ENCODE assay signal across 19 cellular contexts in the genomic region with DNA sequence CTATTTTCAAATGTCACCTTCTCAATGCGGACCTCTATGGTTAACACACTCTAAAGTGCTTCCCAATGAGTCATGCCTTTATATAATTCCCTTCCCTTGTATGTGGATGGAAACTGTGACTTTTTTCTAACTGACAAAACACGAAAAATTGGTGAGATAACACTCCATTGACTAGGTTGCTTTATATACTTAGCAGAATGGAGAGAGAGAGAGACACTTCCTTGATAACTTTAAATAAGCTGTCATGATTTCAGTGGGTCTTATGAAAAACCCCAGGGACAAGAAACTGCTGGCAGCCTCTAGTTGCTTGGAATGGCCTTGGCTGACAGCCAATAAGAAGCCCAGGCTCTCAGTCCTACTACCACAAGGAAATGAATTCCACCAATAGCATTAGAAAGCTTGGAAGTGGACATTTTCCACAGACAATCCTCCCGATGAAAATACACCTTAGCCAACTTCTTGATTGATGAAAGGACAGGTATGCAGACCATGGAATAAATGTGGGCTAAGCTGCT.
"Had no signal": no experiment of that assay in that cellular context is flagged by ENCODE, and none has a peak within 500 bp of the region (broad histone marks: within the 10 kb centered on the region; RNA-seq: fewer than 3 reads in every experiment).

No MANE protein-coding gene starts in this region.

- H3K9me3 ChIP-seq: mucosa of descending colon, prostate gland, right lobe of liver, transverse colon had no signal

- H3K27ac ChIP-seq: coronary artery, prostate gland, right lobe of liver, spleen, transverse colon had no signal

- H3K4me3 ChIP-seq: coronary artery, mucosa of descending colon, prostate gland, right lobe of liver, spleen, transverse colon had no signal

- H3K27me3 Mint-ChIP-seq: natural killer cell treated with Interleukin-12 subunit alpha and Interleukin-12 subunit beta and Interleukin-15 and Interleukin-18, amount 100 ng/mL, for 72 hours; stimulated activated memory B cell treated with anti-CD40 and anti-IgM and Interleukin-4, amounts not matched to agents 10 μg/mL and 1 μg/mL and 100 μg/mL, for 72 hours had no signal

- H3K27ac Mint-ChIP-seq: activated naive CD4-positive, alpha-beta T cell treated with anti-CD3 and anti-CD28 coated beads, Interleukin-2, amount 50 U/mL, for 72 hours; natural killer cell treated with Interleukin-12 subunit alpha and Interleukin-12 subunit beta and Interleukin-15 and Interleukin-18, amount 100 ng/mL, for 72 hours; stimulated activated memory B cell treated with anti-CD40 and anti-IgM and Interleukin-4, amounts not matched to agents 10 μg/mL and 1 μg/mL and 100 μg/mL, for 72 hours had no signal

- H3K27me3 ChIP-seq: right lobe of liver, spleen, transverse colon had no signal

- H3K4me3 Mint-ChIP-seq: natural killer cell treated with Interleukin-12 subunit alpha and Interleukin-12 subunit beta and Interleukin-15 and Interleukin-18, amount 100 ng/mL, for 72 hours; stimulated activated memory B cell treated with anti-CD40 and anti-IgM and Interleukin-4, amounts not matched to agents 10 μg/mL and 1 μg/mL and 100 μg/mL, for 72 hours had no signal

- ATAC-seq: activated naive CD4-positive, alpha-beta T cell treated with anti-CD3 and anti-CD28 coated beads, Interleukin-2, amount 50 U/mL, for 72 hours; left colon; mucosa of descending colon; natural killer cell treated with Interleukin-12 subunit alpha and Interleukin-12 subunit beta and Interleukin-15 and Interleukin-18, amount 100 ng/mL, for 72 hours; right lobe of liver; stimulated activated memory B cell treated with anti-CD40 and anti-IgM and Interleukin-4, amounts not matched to agents 10 μg/mL and 1 μg/mL and 100 μg/mL, for 72 hours had no signal

- H3K4me1 Mint-ChIP-seq: stimulated activated memory B cell treated with anti-CD40 and anti-IgM and Interleukin-4, amounts not matched to agents 10 μg/mL and 1 μg/mL and 100 μg/mL, for 72 hours had no signal

- DNase-seq: activated CD4-positive, alpha-beta T cell treated with anti-CD3 and anti-CD28 coated beads, Interleukin-2, amount 50 U/mL, for 4 hours; activated effector memory CD4-positive, alpha-beta T cell treated with Interleukin-2 at 50 U/mL for 16 hours; activated T-cell treated with anti-CD3 and anti-CD28 coated beads, Interleukin-2, amount 50 U/mL, for 1 hour; aorta; central memory CD4-positive, alpha-beta T cell; effector memory CD4-positive, alpha-beta T cell; foreskin fibroblast; left colon; mucosa of descending colon; nucleus accumbens; right lobe of liver; spleen; stimulated activated CD4-positive, alpha-beta T cell treated with anti-CD3 and anti-CD28 coated beads, Interleukin-1b, Interleukin-23, amount 100 ng/mL, for 48 hours; transverse colon had no signal

- H3K36me3 Mint-ChIP-seq: activated naive CD4-positive, alpha-beta T cell treated with anti-CD3 and anti-CD28 coated beads, Interleukin-2, amount 50 U/mL, for 72 hours had no signal

- H3K36me3 ChIP-seq: prostate gland, right lobe of liver, spleen, transverse colon had no signal

- H3K4me1 ChIP-seq: prostate gland, right lobe of liver, spleen, transverse colon had no signal
